In genomic region chr15:36585774-36586173, GRCh38 we compare ENCODE assay signal across 19 cellular contexts. TPM values are rescaled to one million over a fixed set of nuclear protein-coding genes. Genes with fewer than 3 reads are reported as not detected.
A peak's percentile ranks its signal among the peaks of the same experiment; 100 is the strongest.
DNase-seq lines count a peak whose midpoint lies in the region; ATAC-seq and TF ChIP-seq lines count a peak whose summit lies in the region.
"Had no signal": no experiment of that assay in that cellular context is flagged by ENCODE, and none has a peak within 500 bp of the region (broad histone marks: within the 10 kb centered on the region; RNA-seq: fewer than 3 reads in every experiment).

No MANE protein-coding gene starts in this region.

- no peaks in the 10 kb centered on the region for H3K9me3 ChIP-seq in heart left ventricle
- no peaks in the 10 kb centered on the region for H3K9me3 ChIP-seq in hepatocyte (ENCODE audit: low read depth)
- H3K9me3 ChIP-seq: Caco-2, MG63 had no signal

- H4K20me1 ChIP-seq in hepatocyte (ENCODE audit: insufficient read depth, poor library complexity, severe bottlenecking): no peaks in the 10 kb centered on the region

- TF ChIP-seq POLR2A in heart left ventricle (IDR thresholded peaks at IDR 0.05): no peak

- 48 to 92% (median 49%) methylated on average over 2 of the region's 2 CpGs for WGBS in heart left ventricle, 4 donors
- WGBS in hepatocyte (ENCODE audit: low lambda C conversion rate, missing lambda C conversion rate): 44% methylated on average over 2 of the region's 2 CpGs

- H3K4me3 ChIP-seq in heart left ventricle (no peak overlapping the region), hepatocyte (no peak overlapping the region)
- H3K4me3 ChIP-seq: GM23248, MG63 had no signal

- peaks cover 14% of the 10 kb centered on the region for H3K4me1 Mint-ChIP-seq in type B pancreatic cell (ENCODE audit: unreplicated experiment)

- H3K27me3 Mint-ChIP-seq in type B pancreatic cell: no peaks in the 10 kb centered on the region

- intact Hi-C loops in heart left ventricle (cut with DNase I) (loop anchor here in 2 of 10 donors (10.0 kb wide), 2 partner anchors 519 to 1061 kb away; partner anchors contain the start of gene MEIS2 (in 1 of the 2)), cardiac septum (cut with DNase I) (loop anchor here (5.0 kb wide), 1 partner anchor 517 kb away; the partner anchor contains the start of gene MEIS2)

- H3K9me2 ChIP-seq in hepatocyte (replicated peaks; ENCODE audit: insufficient read depth): no peaks in the 10 kb centered on the region

- no peaks in the 10 kb centered on the region for H3K36me3 ChIP-seq in heart left ventricle
- H3K36me3 ChIP-seq in hepatocyte (replicated peaks; ENCODE audit: insufficient read depth, low read depth): no peaks in the 10 kb centered on the region
- H3K36me3 ChIP-seq: MG63 had no signal

- H3K4me1 ChIP-seq in heart left ventricle: peaks cover 0 to 19% (median 7%) of the 10 kb centered on the region in 12 donors
- no peaks in the 10 kb centered on the region for H3K4me1 ChIP-seq in hepatocyte (ENCODE audit: insufficient read depth)
- H3K4me1 ChIP-seq: Caco-2 had no signal

- peaks cover 4% of the 10 kb centered on the region for H3K36me3 Mint-ChIP-seq in type B pancreatic cell

- no peaks in the 10 kb centered on the region for H3K27me3 ChIP-seq in heart left ventricle
- H3K27me3 ChIP-seq in hepatocyte: no peaks in the 10 kb centered on the region
- H3K27me3 ChIP-seq: MG63 had no signal

- H3K4me2 ChIP-seq in hepatocyte: no peak overlapping the region

- peaks cover 46% of the 10 kb centered on the region for H3K79me2 ChIP-seq in hepatocyte

- peaks cover 5% of the 10 kb centered on the region for H3K9me3 Mint-ChIP-seq in type B pancreatic cell

- CTCF ChIA-PET in RWPE1 (lab: Yijun Ruan, JAX): interaction anchor here (0.6 kb wide), 1 partner anchor 9 kb away, joined by 3 read pairs; no protein-coding TSS in a partner anchor

- DNase-seq in heart left ventricle (no peak), cardiac septum (ENCODE audit: low spot score) (no peak), RWPE1 (ENCODE audit: low spot score) (peak; percentile 50), hepatocyte (ENCODE audit: low spot score) (peak; percentile 29), type B pancreatic cell (ENCODE audit: extremely low spot score, unreplicated experiment) (no peak)
- DNase-seq: AML-193; Caco-2; DMS79; GM23248; KG1; MG63; NCI-H1092 treated with DMSO at 0.1 percent for 48 hours; NCI-H1694 treated with DMSO at 0.1 percent for 48 hours; NCI-H345; NCI-H69; NK-92 treated with Interleukin-12 subunit alpha and Interleukin-12 subunit beta, amount 100 ng/mL, for 24 hours; SHP77 had no signal

- TF ChIP-seq CTCF in heart left ventricle (IDR thresholded peaks at IDR 0.05) (no peak), RWPE1 (conservative IDR thresholded peaks at IDR 0.05; ENCODE audit: low read depth) (no peak), hepatocyte (IDR thresholded peaks at IDR 0.05; ENCODE audit: poor library complexity) (no peak), type B pancreatic cell (conservative IDR thresholded peaks at IDR 0.05) (no peak)

- peak overlapping the region in 9 of 12 donors; percentile 8 to 90 (median 73) for H3K27ac ChIP-seq in heart left ventricle
- H3K27ac ChIP-seq in RWPE1: no peak overlapping the region
- H3K27ac ChIP-seq in hepatocyte: no peak overlapping the region
- H3K27ac ChIP-seq: GM23248 had no signal

- no peak overlapping the region for H3K4me3 Mint-ChIP-seq in type B pancreatic cell

- peak overlapping the region; percentile 84 for H3K27ac Mint-ChIP-seq in type B pancreatic cell

- ATAC-seq in heart left ventricle (no peak), HG03159 (IDR thresholded peaks at IDR 0.05; ENCODE audit: unreplicated experiment) (no peak), HG03095 (IDR thresholded peaks at IDR 0.05; ENCODE audit: unreplicated experiment) (no peak)

- POLR2A ChIA-PET in RWPE1 (lab: Yijun Ruan, JAX; ENCODE audit: low non-redundant PET): no interaction called here

- no peak overlapping the region for H2AFZ ChIP-seq in hepatocyte
- H2AFZ ChIP-seq: GM23248 had no signal

RNA-seq across cellular contexts. Expression of gene CDIN1, which starts 6.3 kb away (rescaled TPM):
- 100 to 1,000 TPM in 8 of 9 donors, 10 to 100 TPM in 1; 67.4 to 267 (median 160) TPM for total RNA-seq in heart left ventricle
- 100 to 1,000 TPM in 1 of 2 donors, 10 to 100 TPM in 1; 90.1 to 146 TPM for polyA plus RNA-seq in heart left ventricle
- total RNA-seq in cardiac septum: 97.4 TPM
- 13.8 and 17.9 TPM in 2 replicates for total RNA-seq in hepatocyte
- polyA plus RNA-seq in hepatocyte: 12.3 and 13.1 TPM in 2 replicates
- total RNA-seq in type B pancreatic cell (ENCODE audit: low replicate concordance): 17.0 and 20.9 TPM in 2 replicates

Comparison
In these comparisons a context has a peak if more than half of its experiments do, and no peak if none do; other contexts are left out.
1. DNase-seq: peak in RWPE1 (single experiment) and hepatocyte (single experiment); none in heart left ventricle (0 of 5), cardiac septum (single experiment) and type B pancreatic cell (single experiment).
2. H3K27ac ChIP-seq: peak in heart left ventricle (9 of 12); none in RWPE1 (single experiment) and hepatocyte (single experiment).